26 cellular contexts compared by ENCODE assay signal in genomic region chr2:65917990-65918389, GRCh38.
"Had no signal": no experiment of that assay in that cellular context is flagged by ENCODE, and none has a peak within 500 bp of the region (broad histone marks: within the 10 kb centered on the region; RNA-seq: fewer than 3 reads in every experiment).

No MANE protein-coding gene starts in this region.

- ATAC-seq: naive thymus-derived CD4-positive, alpha-beta T cell; natural killer cell; psoas muscle; right cardiac atrium; stimulated activated effector memory CD8-positive, alpha-beta T cell treated with anti-CD3 and anti-CD28 coated beads, Interleukin-12 subunit alpha, Interleukin-12 subunit beta, amount 100 ng/mL, for 72 hours; stimulated activated naive B cell treated with anti-CD40 and anti-IgM and Interleukin-4, amounts not matched to agents 10 μg/mL and 1 μg/mL and 100 μg/mL, for 72 hours had no signal

- DNase-seq: naive thymus-derived CD4-positive, alpha-beta T cell; natural killer cell; occipital lobe; ovary; posterior cingulate gyrus; psoas muscle; right cardiac atrium; right lobe of liver; spleen; stimulated activated CD4-positive, alpha-beta T cell treated with anti-CD3 and anti-CD28 coated beads, Interleukin-12 subunit alpha, Interleukin-12 subunit beta, amount 100 ng/mL, for 4 hours; stimulated activated CD4-positive, alpha-beta T cell treated with anti-CD3 and anti-CD28 coated beads, Interleukin-1b, Interleukin-23, amount 100 ng/mL, for 48 hours; stimulated activated CD4-positive, alpha-beta T cell treated with anti-CD3 and anti-CD28 coated beads, Interleukin-4, amount 100 ng/mL, for 1 hour; stimulated activated naive B cell treated with anti-CD40 and anti-IgM and Interleukin-4, amounts not matched to agents 10 μg/mL and 1 μg/mL and 100 μg/mL, for 72 hours; stimulated activated naive CD4-positive, alpha-beta T cell treated with Interleukin-2 at 50 U/mL for 16 hours; stomach; substantia nigra; testis; tibial artery; trophoblast cell; upper lobe of left lung had no signal

- H3K27ac ChIP-seq: neural progenitor cell, ovary, parathyroid adenoma, psoas muscle, skin epidermis, spleen, suprapubic skin, testis, tibial artery, upper lobe of left lung had no signal

- H3K36me3 ChIP-seq: neural progenitor cell, ovary, right lobe of liver, spleen, stomach, suprapubic skin, tibial artery, upper lobe of left lung had no signal

- H3K9me3 ChIP-seq: ovary, psoas muscle, right lobe of liver, spleen, stomach, suprapubic skin, testis, tibial artery, upper lobe of left lung had no signal

- H3K27me3 ChIP-seq: neural progenitor cell, ovary, right lobe of liver, spleen, stomach, suprapubic skin, testis, tibial artery, upper lobe of left lung had no signal

- H3K4me1 ChIP-seq: testis had no signal

- H3K4me3 ChIP-seq: neural progenitor cell, ovary, psoas muscle, right lobe of liver, skin epidermis, smooth muscle cell, spleen, stomach, suprapubic skin, testis, tibial artery, upper lobe of left lung had no signal
